ENCODE assay signal across 24 cellular contexts in genomic region chr22:22759889-22760546, GRCh38.
"Had no signal": no experiment of that assay in that cellular context is flagged by ENCODE, and none has a peak within 500 bp of the region (broad histone marks: within the 10 kb centered on the region; RNA-seq: fewer than 3 reads in every experiment).

No MANE protein-coding gene starts in this region.

- H3K4me3 Mint-ChIP-seq: activated CD4-positive, alpha-beta T cell treated with anti-CD3 and anti-CD28 coated beads, Interleukin-2, amount 10 ng/mL, durations not matched to agents 24 days and 14 days; activated naive CD4-positive, alpha-beta T cell treated with anti-CD3 and anti-CD28 coated beads for 36 hours; dendritic cell treated with granulocyte-macrophage colony-stimulating factor and Interleukin-4, amounts not matched to agents 40 ng/mL and 50 ng/mL, for 4 days; memory B cell; neural crest cell; stimulated activated memory B cell treated with anti-CD40 and anti-IgM and Interleukin-4, amounts not matched to agents 10 μg/mL and 1 μg/mL and 100 μg/mL, for 72 hours; T-helper 2 cell treated with Interferon-gamma antibody and Interleukin-4, amounts not matched to agents 5 μg/mL and 100 μg/mL, for 36 hours had no signal

- H3K9me3 Mint-ChIP-seq: activated CD4-positive, alpha-beta T cell treated with anti-CD3 and anti-CD28 coated beads, Interleukin-2, amount 10 ng/mL, durations not matched to agents 24 days and 14 days; activated naive CD4-positive, alpha-beta T cell treated with anti-CD3 and anti-CD28 coated beads for 36 hours; activated T-cell treated with anti-CD3 and anti-CD28 coated beads, Interleukin-2, amount 50 U/mL, for 4 hours; activated T-helper 2 cell treated with anti-CD3 and anti-CD28 coated beads, Interferon-gamma antibody, Interleukin-2, Interleukin-4, amounts not matched to agents 10 μg/mL and 5 μg/mL and 100 μg/mL, durations not matched to agents 14 hours and 24 hours and 36 hours; dendritic cell treated with granulocyte-macrophage colony-stimulating factor and Interleukin-4, amounts not matched to agents 40 ng/mL and 50 ng/mL, for 4 days; memory B cell; neural crest cell; stimulated activated memory B cell treated with anti-CD40 and anti-IgM and Interleukin-4, amounts not matched to agents 10 μg/mL and 1 μg/mL and 100 μg/mL, for 72 hours; T-helper 2 cell treated with Interferon-gamma antibody and Interleukin-4, amounts not matched to agents 5 μg/mL and 100 μg/mL, for 36 hours had no signal

- H3K27me3 Mint-ChIP-seq: dendritic cell treated with granulocyte-macrophage colony-stimulating factor and Interleukin-4, amounts not matched to agents 40 ng/mL and 50 ng/mL, for 4 days; memory B cell; stimulated activated memory B cell treated with anti-CD40 and anti-IgM and Interleukin-4, amounts not matched to agents 10 μg/mL and 1 μg/mL and 100 μg/mL, for 72 hours had no signal

- H3K36me3 Mint-ChIP-seq: memory B cell; stimulated activated memory B cell treated with anti-CD40 and anti-IgM and Interleukin-4, amounts not matched to agents 10 μg/mL and 1 μg/mL and 100 μg/mL, for 72 hours had no signal

- H3K4me1 Mint-ChIP-seq: activated CD4-positive, alpha-beta T cell treated with anti-CD3 and anti-CD28 coated beads, Interleukin-2, amount 10 ng/mL, durations not matched to agents 24 days and 14 days; neural crest cell; stimulated activated memory B cell treated with anti-CD40 and anti-IgM and Interleukin-4, amounts not matched to agents 10 μg/mL and 1 μg/mL and 100 μg/mL, for 72 hours had no signal

- DNase-seq: activated CD4-positive, alpha-beta T cell treated with anti-CD3 and anti-CD28 coated beads, Interleukin-2, amount 10 ng/mL, durations not matched to agents 24 days and 14 days; activated CD8-positive, alpha-beta memory T cell treated with anti-CD3 and anti-CD28 coated beads, Interleukin-2, amount 50 U/mL, for 48 hours; activated naive CD4-positive, alpha-beta T cell treated with anti-CD3 and anti-CD28 coated beads for 36 hours; activated T-cell treated with anti-CD3 and anti-CD28 coated beads, Interleukin-2, amount 50 U/mL, for 4 hours; anterior cingulate cortex; body of pancreas; effector CD8-positive, alpha-beta T cell; gastrocnemius medialis; hippocampal formation; left colon; occipital lobe; right lobe of liver; stimulated activated CD4-positive, alpha-beta T cell treated with anti-CD3 and anti-CD28 coated beads, Interleukin-1b, Interleukin-23, amount 100 ng/mL, for 48 hours; testis; trophoblast cell; uterus had no signal

- H3K27ac Mint-ChIP-seq: activated CD4-positive, alpha-beta T cell treated with anti-CD3 and anti-CD28 coated beads, Interleukin-2, amount 10 ng/mL, durations not matched to agents 24 days and 14 days; activated naive CD4-positive, alpha-beta T cell treated with anti-CD3 and anti-CD28 coated beads for 36 hours; activated T-helper 2 cell treated with anti-CD3 and anti-CD28 coated beads, Interferon-gamma antibody, Interleukin-2, Interleukin-4, amounts not matched to agents 10 μg/mL and 5 μg/mL and 100 μg/mL, durations not matched to agents 14 hours and 24 hours and 36 hours; dendritic cell treated with granulocyte-macrophage colony-stimulating factor and Interleukin-4, amounts not matched to agents 40 ng/mL and 50 ng/mL, for 4 days; memory B cell; stimulated activated memory B cell treated with anti-CD40 and anti-IgM and Interleukin-4, amounts not matched to agents 10 μg/mL and 1 μg/mL and 100 μg/mL, for 72 hours; T-helper 2 cell treated with Interferon-gamma antibody and Interleukin-4, amounts not matched to agents 5 μg/mL and 100 μg/mL, for 36 hours had no signal

- ATAC-seq: activated CD4-positive, CD25-positive, alpha-beta regulatory T cell treated with anti-CD3 and anti-CD28 coated beads, Interleukin-2, amount 50 U/mL, for 24 hours; body of pancreas; esophagus mucosa; gastrocnemius medialis; left colon; right lobe of liver; stimulated activated memory B cell treated with anti-CD40 and anti-IgM and Interleukin-4, amounts not matched to agents 10 μg/mL and 1 μg/mL and 100 μg/mL, for 72 hours had no signal
